ENCODE assay signal across 1 cellular context in genomic region chr5:62403411-62404250, GRCh38.
A peak's percentile ranks its signal among the peaks of the same experiment; 100 is the strongest.
TF ChIP-seq lines count a peak whose summit lies in the region.

TSS of gene DIMT1 (minus strand) at chr5:62403905. CDS start at chr5:62403772, 133 bp downstream.

TF ChIP-seq in K562, 482 proteins besides CTCF, POLR2A, EP300 and RAD21 (continued from another document and continues in another):
- TF ChIP-seq E2F8 (IDR thresholded peaks at IDR 0.05; ENCODE audit: low read depth, partially characterized antibody) (peak; percentile 21), RCOR1 (IDR thresholded peaks at IDR 0.05; ENCODE audit: borderline replicate concordance in 1 of 2, low read depth in 2 of 2, low read length in 2 of 2) (peak; percentile 12 to 15; a peak in 1 of 4 replicates), ZNF263 (CRISPR knock-in tag; IDR thresholded peaks at IDR 0.05; ENCODE audit: borderline replicate concordance) (no peak; the same call in 1 of the 2 replicates), DPF2 (IDR thresholded peaks at IDR 0.05) (peak; percentile 49; the same call in 1 of the 2 replicates), MCM7 (IDR thresholded peaks at IDR 0.05) (no peak), CREM (IDR thresholded peaks at IDR 0.05; ENCODE audit: low read depth) (peak; percentile 66), HINFP (tag; conservative IDR thresholded peaks at IDR 0.05; ENCODE audit: low read depth) (no peak), ZBED1 (IDR thresholded peaks at IDR 0.05) (peak; percentile 27; the same call in 1 of the 2 replicates), HDAC2 (IDR thresholded peaks at IDR 0.05) (no peak; the same call in 1 of the 2 replicates), U2AF1 (optimal IDR thresholded peaks at IDR 0.05; ENCODE audit: low read depth, low read length) (peak; percentile 42), SP2 (IDR thresholded peaks at IDR 0.05; ENCODE audit: extremely low read depth, low read depth, low read length, poor library complexity, severe bottlenecking) (no peak), HNRNPUL1 (IDR thresholded peaks at IDR 0.05; ENCODE audit: low read length) (no peak), GTF2E2 (tag; IDR thresholded peaks at IDR 0.05) (peak; percentile 82), GABPB1 (CRISPR knock-in tag; IDR thresholded peaks at IDR 0.05) (peak; percentile 82), DEAF1 (CRISPR knock-in tag; IDR thresholded peaks at IDR 0.05) (no peak), HNRNPH1 (optimal IDR thresholded peaks at IDR 0.05; ENCODE audit: low read depth, low read length) (no peak), ZKSCAN8 (CRISPR knock-in tag; IDR thresholded peaks at IDR 0.05) (no peak), POLR2G (IDR thresholded peaks at IDR 0.05; ENCODE audit: low read depth, low read length) (peak; percentile 99), ZNF445 (CRISPR knock-in tag; IDR thresholded peaks at IDR 0.05; ENCODE audit: low read depth) (no peak), NR3C1 (CRISPR knock-in tag; IDR thresholded peaks at IDR 0.05) (no peak), MAFK (IDR thresholded peaks at IDR 0.05; ENCODE audit: low read length) (no peak), FOXK2 (conservative IDR thresholded peaks at IDR 0.05 in 1 of 2, IDR thresholded peaks at IDR 0.05 in 1 of 2; ENCODE audit: low read depth in 2 of 2) (no peak; a peak in 1 of 4 replicates), HMBOX1 (IDR thresholded peaks at IDR 0.05) (peak; percentile 53; the same call in 1 of the 2 replicates), ZNF592 (IDR thresholded peaks at IDR 0.05) (0 out of 2 replicates have a peak, but pooled peaks have one; percentile 32), DMBX1 (CRISPR knock-in tag; IDR thresholded peaks at IDR 0.05; ENCODE audit: borderline replicate concordance) (peak; percentile 51; the same call in 1 of the 2 replicates), KAT2B (IDR thresholded peaks at IDR 0.05; ENCODE audit: low read depth, low read length) (no peak), CHAMP1 (IDR thresholded peaks at IDR 0.05) (no peak), TCF15 (CRISPR knock-in tag; IDR thresholded peaks at IDR 0.05) (no peak), GABPA (tag; conservative IDR thresholded peaks at IDR 0.05; ENCODE audit: low read depth) (peak; percentile 57), NR2C1 (IDR thresholded peaks at IDR 0.05) (no peak), NR2C1 (tag; IDR thresholded peaks at IDR 0.05) (peak; percentile 49), NFRKB (IDR thresholded peaks at IDR 0.05; ENCODE audit: low read depth) (no peak), MBD2 (IDR thresholded peaks at IDR 0.05; ENCODE audit: borderline replicate concordance, low read depth) (peak; percentile 79; the same call in 1 of the 2 replicates), NELFE (IDR thresholded peaks at IDR 0.05; ENCODE audit: insufficient read depth, insufficient read length) (no peak), RNF2 (IDR thresholded peaks at IDR 0.05) (peak; percentile 47), TGIF2 (CRISPR knock-in tag; IDR thresholded peaks at IDR 0.05) (peak; percentile 82; the same call in 1 of the 2 replicates), PML (IDR thresholded peaks at IDR 0.05; ENCODE audit: low read length) (peak; percentile 66; the same call in 1 of the 2 replicates), AFF1 (IDR thresholded peaks at IDR 0.05; ENCODE audit: low read depth in 1 of 2, partially characterized antibody in 2 of 2) (peak; percentile 64 to 94), VEZF1 (CRISPR knock-in tag; IDR thresholded peaks at IDR 0.05) (peak; percentile 81), CHD4 (IDR thresholded peaks at IDR 0.05; ENCODE audit: insufficient read depth, insufficient replicate concordance, low read depth, low read length, poor library complexity, severe bottlenecking) (no peak), SIX5 (IDR thresholded peaks at IDR 0.05; ENCODE audit: borderline replicate concordance in 1 of 2, insufficient read depth in 1 of 2, low read depth in 1 of 2, low read length in 2 of 2) (peak; percentile 64 to 65; a peak in 3 of 4 replicates), HMGN3 (IDR thresholded peaks at IDR 0.05; ENCODE audit: borderline replicate concordance, extremely low read depth, insufficient read length, low read depth, low read length) (peak; percentile 48), CBFA2T3 (IDR thresholded peaks at IDR 0.05) (no peak), ZNF764 (CRISPR knock-in tag; IDR thresholded peaks at IDR 0.05; ENCODE audit: low read depth) (0 out of 2 replicates have a peak, but pooled peaks have one; percentile 10)
